In genomic region chr3:181486496-181486895, GRCh38 we compare ENCODE assay signal across 16 cellular contexts.
DNase-seq lines count a peak whose midpoint lies in the region; ATAC-seq and TF ChIP-seq lines count a peak whose summit lies in the region.
"Had no signal": no experiment of that assay in that cellular context is flagged by ENCODE, and none has a peak within 500 bp of the region (broad histone marks: within the 10 kb centered on the region; RNA-seq: fewer than 3 reads in every experiment).

No MANE protein-coding gene starts in this region.

- peak overlapping the region in 37 of 59 donors; percentile 2 to 85 (median 41) for H3K27ac ChIP-seq in dorsolateral prefrontal cortex
- H3K27ac ChIP-seq in neutrophil = peak overlapping the region; percentile 67
- H3K27ac ChIP-seq: BLaER1 had no signal

- no peak for ATAC-seq in GM18907 (IDR thresholded peaks at IDR 0.05; ENCODE audit: unreplicated experiment)
- ATAC-seq: PC-3 had no signal

- peak; percentile 37 for DNase-seq in NCI-H2029 treated with DMSO at 0.1 percent for 48 hours (lab: John Stamatoyannopoulos, UW)
- no peak for DNase-seq in NCI-H2029 (lab: John Stamatoyannopoulos, UW)
- DNase-seq in NCI-H446 treated with DMSO at 0.1 percent for 48 hours (lab: John Stamatoyannopoulos, UW) = peak; percentile 62
- DNase-seq in dorsolateral prefrontal cortex = no peak
- no peak for DNase-seq in DMS79 treated with DMSO at 0.1 percent for 48 hours (lab: John Stamatoyannopoulos, UW)
- no peak for DNase-seq in cerebellar nuclear complex (lab: John Stamatoyannopoulos, UW)
- DNase-seq: 8988T; DMS 273 treated with DMSO at 0.1 percent for 48 hours; NCI-H1048; NCI-H1694; NK-92 treated with Interleukin-12 subunit alpha and Interleukin-12 subunit beta, amount 100 ng/mL, for 24 hours; PC-3 had no signal

- intact Hi-C loops in dorsolateral prefrontal cortex (cut with DNase I) = no loop called here

- peak overlapping the region in 6 of 59 donors; percentile 2 to 30 (median 8) for H3K4me3 ChIP-seq in dorsolateral prefrontal cortex
- H3K4me3 ChIP-seq in neutrophil (ENCODE audit: low read depth in 1 of 2, low read length in 1 of 2) = peak overlapping the region in 1 of 2 experiments; percentile 9
- H3K4me3 ChIP-seq: BLaER1, HAP-1 had no signal

- H3K9me3 ChIP-seq in neutrophil = no peaks in the 10 kb centered on the region
- H3K9me3 ChIP-seq: BLaER1, HAP-1 had no signal

- H3K27me3 ChIP-seq in dorsolateral prefrontal cortex = no peaks in the 10 kb centered on the region
- no peaks in the 10 kb centered on the region for H3K27me3 ChIP-seq in neutrophil
- H3K27me3 ChIP-seq: BLaER1 had no signal

- TF ChIP-seq CTCF in dorsolateral prefrontal cortex (IDR thresholded peaks at IDR 0.05 in 54 of 56, conservative IDR thresholded peaks at IDR 0.05 in 2 of 56; ENCODE audit: low read depth in 1 of 56, partially characterized antibody in 56 of 56) (no peak), neutrophil (IDR thresholded peaks at IDR 0.05) (no peak)

- peaks cover 47 to 70% of the 10 kb centered on the region in 2 experiments for H3K4me1 ChIP-seq in neutrophil (ENCODE audit: control insufficient read depth in 1 of 2, insufficient read depth in 1 of 2, low read depth in 1 of 2, low read length in 1 of 2)
- H3K4me1 ChIP-seq: HAP-1 had no signal

- H3K36me3 ChIP-seq in neutrophil = no peaks in the 10 kb centered on the region
- H3K36me3 ChIP-seq: BLaER1, HAP-1 had no signal

Comparison
In these comparisons a context has a peak if more than half of its experiments do, and no peak if none do; other contexts are left out.
1. DNase-seq: peak in NCI-H2029 treated with DMSO at 0.1 percent for 48 hours (single experiment) and NCI-H446 treated with DMSO at 0.1 percent for 48 hours (single experiment); none in NCI-H2029 (single experiment), dorsolateral prefrontal cortex (0 of 10), DMS79 treated with DMSO at 0.1 percent for 48 hours (single experiment) and cerebellar nuclear complex (0 of 2).